ENCODE assay signal across 8 cellular contexts in genomic region chr3:15797600-15798303, GRCh38. TPM values are rescaled to one million over a fixed set of nuclear protein-coding genes. Genes with fewer than 3 reads are reported as not detected.
DNase-seq lines count a peak whose midpoint lies in the region; ATAC-seq and TF ChIP-seq lines count a peak whose summit lies in the region.

ANKRD28 (minus strand) TSS chr3:15797979; CDS start chr3:15796521, 1,458 bp downstream.

- H3K27me3 ChIP-seq in PC-9 (ENCODE audit: insufficient read depth, low read depth): no peaks in the 10 kb centered on the region
- H3K27me3 ChIP-seq in mammary epithelial cell (ENCODE audit: insufficient read depth, low read length): no peaks in the 10 kb centered on the region

- peaks cover 83% of the 10 kb centered on the region for H3K4me1 ChIP-seq in PC-9 (replicated peaks; ENCODE audit: insufficient read depth)
- H3K4me1 ChIP-seq in mammary epithelial cell (ENCODE audit: insufficient read depth, low read length): peaks cover 4% of the 10 kb centered on the region

- H3K4me3 ChIP-seq in HFF-Myc (replicated peaks; ENCODE audit: low read depth, low read length): peak within 1 kb of the TSS; percentile 58
- H3K4me3 ChIP-seq in PC-9: peak within 1 kb of the TSS; percentile 60
- H3K4me3 ChIP-seq in mammary epithelial cell (replicated peaks in 1 of 3; ENCODE audit: insufficient read depth in 1 of 3, low read depth in 2 of 3, low read length in 3 of 3): peak within 1 kb of the TSS; percentile 44 to 70 (median 59)

- ATAC-seq in sciatic nerve (peak; percentile 82), GM21786 (IDR thresholded peaks at IDR 0.05; ENCODE audit: unreplicated experiment) (no peak)

- peak within 1 kb of the TSS; percentile 98 for H3K9ac ChIP-seq in mammary epithelial cell (ENCODE audit: insufficient read depth, low read length)

- H3F3A ChIP-seq in PC-9 (ENCODE audit: insufficient read depth, low read depth): peaks cover 35% of the 10 kb centered on the region

- in situ Hi-C loops in mammary epithelial cell (cut with MboI; ENCODE audit: low sequenced_read_pairs in 2 of 2): no loop called here

- H3K27ac ChIP-seq in PC-9: peak within 1 kb of the TSS; percentile 92
- peak within 1 kb of the TSS; percentile 100 for H3K27ac ChIP-seq in mammary epithelial cell (ENCODE audit: insufficient read depth, low read depth, low read length)

- no peak within 1 kb of the TSS for H2AFZ ChIP-seq in PC-9
- H2AFZ ChIP-seq in mammary epithelial cell (ENCODE audit: low read depth, low read length): peak within 1 kb of the TSS; percentile 39

- peaks cover 12% of the 10 kb centered on the region for H3K36me3 ChIP-seq in PC-9 (ENCODE audit: low read depth)
- peaks cover 7% of the 10 kb centered on the region for H3K36me3 ChIP-seq in mammary epithelial cell (ENCODE audit: insufficient read depth, low read length)

- WGBS in mammary epithelial cell (ENCODE audit: low coverage, missing lambda C conversion rate): 2% methylated on average over 6 of the region's 6 CpGs

- H3K9me3 ChIP-seq in PC-9 (ENCODE audit: insufficient read depth, low read depth) (no peaks in the 10 kb centered on the region), mammary epithelial cell (replicated peaks; ENCODE audit: insufficient read depth, low read length) (no peaks in the 10 kb centered on the region)

- dilution Hi-C loops in mammary epithelial cell (cut with HindIII; ENCODE audit: low sequenced_read_pairs): no loop called here

- DNase-seq in EL (peak; percentile 95), HFF-Myc (ENCODE audit: extremely low read depth, low read depth) (peak; percentile 93), PC-9 (peak; percentile 21 to 92), mammary epithelial cell (peak; percentile 89), iPS-NIHi11 (ENCODE audit: low spot score) (peak; percentile 45), sciatic nerve (ENCODE audit: low spot score) (no peak), GOT3 (lab: John Stamatoyannopoulos, UW) (no peak)

- peaks cover 91% of the 10 kb centered on the region for H3K79me2 ChIP-seq in PC-9 (ENCODE audit: low read depth)
- peaks cover 83% of the 10 kb centered on the region for H3K79me2 ChIP-seq in mammary epithelial cell (ENCODE audit: insufficient read depth, low read length)

- CTCF ChIA-PET in PC-9 (lab: Charles Lee) (interaction anchor here (0.6 to 1.0 kb wide), 4 partner anchors 8 to 359 kb away, joined by 3 to 14 read pairs (median 8); no protein-coding TSS in a partner anchor), mammary epithelial cell (lab: Charles Lee; ENCODE audit: low non-redundant PET) (interaction anchor here (0.5 to 0.7 kb wide), 3 partner anchors 72 to 229 kb away, joined by 3 to 5 read pairs (median 3); no protein-coding TSS in a partner anchor)

- H3K9me2 ChIP-seq in PC-9 (ENCODE audit: insufficient read depth): no peaks in the 10 kb centered on the region

- BruUV-seq in PC-9 (replicated peaks; lab: Mats Ljungman, UMichigan) (TSS peak; percentile 73), mammary epithelial cell (replicated peaks; lab: Mats Ljungman, UMichigan) (TSS peak; percentile 43)

- TF ChIP-seq CTCF in HFF-Myc (IDR thresholded peaks at IDR 0.05; ENCODE audit: low read depth, low read length, missing control alignments) (no peak), PC-9 (conservative IDR thresholded peaks at IDR 0.05) (peak; percentile 54; the same call in 1 of the 2 replicates), mammary epithelial cell (conservative IDR thresholded peaks at IDR 0.05 in 1 of 2, IDR thresholded peaks at IDR 0.05 in 1 of 2; ENCODE audit: extremely low read depth in 1 of 2, insufficient read depth in 1 of 2, low read depth in 1 of 2, low read length in 2 of 2) (peak; percentile 13 to 34)

- POLR2A ChIA-PET in PC-9 (lab: Charles Lee; ENCODE audit: unreplicated experiment): interaction anchor here (0.6 to 0.7 kb wide), 2 partner anchors 8 to 1661 kb away, joined by 5 to 14 read pairs; no protein-coding TSS in a partner anchor

- intact Hi-C loops in PC-9 (cut with micrococcal nuclease; ENCODE audit: unreplicated experiment): loop anchor here (2.0 to 10.0 kb wide), 3 partner anchors 29 to 193 kb away; partner anchors contain the start of genes BTD and HACL1
- intact Hi-C loops in mammary epithelial cell (cut with micrococcal nuclease): loop anchor here (2.0 to 5.0 kb wide), 3 partner anchors 29 to 90 kb away; no protein-coding TSS in a partner anchor
- intact Hi-C loops in sciatic nerve (cut with DNase I): no loop called here

- H4K20me1 ChIP-seq in PC-9 (ENCODE audit: insufficient read depth) (no peaks in the 10 kb centered on the region), mammary epithelial cell (ENCODE audit: insufficient read depth, low read length) (no peaks in the 10 kb centered on the region)

- peak within 1 kb of the TSS; percentile 99 for H3K4me2 ChIP-seq in PC-9
- peak within 1 kb of the TSS; percentile 78 for H3K4me2 ChIP-seq in mammary epithelial cell (ENCODE audit: insufficient read depth, low read depth, low read length)

RNA-seq across cellular contexts. Expression of gene ANKRD28, which starts in this region (rescaled TPM):
- total RNA-seq in PC-9 (2021) (59.7 and 82.6 TPM in 2 replicates), mammary epithelial cell (10 to 100 TPM; 38.0 to 49.2 TPM), sciatic nerve (71.9 TPM)
- 25.1 TPM for polyA plus RNA-seq in mammary epithelial cell
- 140 TPM for polyA minus RNA-seq in mammary epithelial cell

Comparison
In these comparisons a context has a peak if more than half of its experiments do, and no peak if none do; other contexts are left out.
1. DNase-seq: peak in EL (single experiment), HFF-Myc (single experiment), PC-9 (2 of 2), mammary epithelial cell (single experiment) and iPS-NIHi11 (single experiment); none in sciatic nerve (single experiment) and GOT3 (single experiment).
2. Peak in every context shown above with its lines, with median percentiles within 50 percentile points of each other: H3K4me3 ChIP-seq.